1 cellular context compared by ENCODE assay signal in the genomic region with DNA sequence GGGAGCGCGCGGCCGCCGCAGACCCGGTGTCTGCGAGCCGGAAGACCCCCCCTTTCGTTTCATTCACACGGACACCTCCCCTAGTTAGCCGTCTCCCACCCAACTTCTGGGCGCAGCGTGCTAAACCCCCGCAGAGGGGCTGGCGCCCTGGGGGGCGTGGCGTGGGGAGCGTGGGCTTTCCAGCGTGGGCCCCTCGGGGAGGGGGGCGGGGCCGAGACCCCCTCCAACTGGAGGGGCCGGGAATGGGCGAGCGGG.
TF ChIP-seq lines count a peak whose summit lies in the region.

No MANE protein-coding gene starts in this region.

TF ChIP-seq in HepG2, 621 proteins besides CTCF, POLR2A, EP300 and RAD21:
- TF ChIP-seq, protein P1, sequence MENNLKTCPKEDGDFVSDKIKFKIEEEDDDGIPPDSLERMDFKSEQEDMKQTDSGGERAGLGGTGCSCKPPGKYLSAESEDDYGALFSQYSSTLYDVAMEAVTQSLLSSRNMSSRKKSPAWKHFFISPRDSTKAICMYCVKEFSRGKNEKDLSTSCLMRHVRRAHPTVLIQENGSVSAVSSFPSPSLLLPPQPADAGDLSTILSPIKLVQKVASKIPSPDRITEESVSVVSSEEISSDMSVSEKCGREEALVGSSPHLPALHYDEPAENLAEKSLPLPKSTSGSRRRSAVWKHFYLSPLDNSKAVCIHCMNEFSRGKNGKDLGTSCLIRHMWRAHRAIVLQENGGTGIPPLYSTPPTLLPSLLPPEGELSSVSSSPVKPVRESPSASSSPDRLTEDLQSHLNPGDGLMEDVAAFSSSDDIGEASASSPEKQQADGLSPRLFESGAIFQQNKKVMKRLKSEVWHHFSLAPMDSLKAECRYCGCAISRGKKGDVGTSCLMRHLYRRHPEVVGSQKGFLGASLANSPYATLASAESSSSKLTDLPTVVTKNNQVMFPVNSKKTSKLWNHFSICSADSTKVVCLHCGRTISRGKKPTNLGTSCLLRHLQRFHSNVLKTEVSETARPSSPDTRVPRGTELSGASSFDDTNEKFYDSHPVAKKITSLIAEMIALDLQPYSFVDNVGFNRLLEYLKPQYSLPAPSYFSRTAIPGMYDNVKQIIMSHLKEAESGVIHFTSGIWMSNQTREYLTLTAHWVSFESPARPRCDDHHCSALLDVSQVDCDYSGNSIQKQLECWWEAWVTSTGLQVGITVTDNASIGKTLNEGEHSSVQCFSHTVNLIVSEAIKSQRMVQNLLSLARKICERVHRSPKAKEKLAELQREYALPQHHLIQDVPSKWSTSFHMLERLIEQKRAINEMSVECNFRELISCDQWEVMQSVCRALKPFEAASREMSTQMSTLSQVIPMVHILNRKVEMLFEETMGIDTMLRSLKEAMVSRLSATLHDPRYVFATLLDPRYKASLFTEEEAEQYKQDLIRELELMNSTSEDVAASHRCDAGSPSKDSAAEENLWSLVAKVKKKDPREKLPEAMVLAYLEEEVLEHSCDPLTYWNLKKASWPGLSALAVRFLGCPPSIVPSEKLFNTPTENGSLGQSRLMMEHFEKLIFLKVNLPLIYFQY (CRISPR knock-in tag; IDR thresholded peaks at IDR 0.05; ENCODE audit: borderline replicate concordance): no peak
- TF ChIP-seq RBFOX2 (IDR thresholded peaks at IDR 0.05; ENCODE audit: low read depth, low read length): peak; percentile 4; the same call in 1 of the 2 replicates
- TF ChIP-seq, protein P2, sequence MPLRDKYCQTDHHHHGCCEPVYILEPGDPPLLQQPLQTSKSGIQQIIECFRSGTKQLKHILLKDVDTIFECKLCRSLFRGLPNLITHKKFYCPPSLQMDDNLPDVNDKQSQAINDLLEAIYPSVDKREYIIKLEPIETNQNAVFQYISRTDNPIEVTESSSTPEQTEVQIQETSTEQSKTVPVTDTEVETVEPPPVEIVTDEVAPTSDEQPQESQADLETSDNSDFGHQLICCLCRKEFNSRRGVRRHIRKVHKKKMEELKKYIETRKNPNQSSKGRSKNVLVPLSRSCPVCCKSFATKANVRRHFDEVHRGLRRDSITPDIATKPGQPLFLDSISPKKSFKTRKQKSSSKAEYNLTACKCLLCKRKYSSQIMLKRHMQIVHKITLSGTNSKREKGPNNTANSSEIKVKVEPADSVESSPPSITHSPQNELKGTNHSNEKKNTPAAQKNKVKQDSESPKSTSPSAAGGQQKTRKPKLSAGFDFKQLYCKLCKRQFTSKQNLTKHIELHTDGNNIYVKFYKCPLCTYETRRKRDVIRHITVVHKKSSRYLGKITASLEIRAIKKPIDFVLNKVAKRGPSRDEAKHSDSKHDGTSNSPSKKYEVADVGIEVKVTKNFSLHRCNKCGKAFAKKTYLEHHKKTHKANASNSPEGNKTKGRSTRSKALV (CRISPR knock-in tag; IDR thresholded peaks at IDR 0.05): no peak
TF ChIP-seq in HepG2: peak in this region for 1.
